In genomic region chr1:87956072-87956471, GRCh38 we compare ENCODE assay signal across 9 cellular contexts.
DNase-seq lines count a peak whose midpoint lies in the region; ATAC-seq and TF ChIP-seq lines count a peak whose summit lies in the region.
"Had no signal": no experiment of that assay in that cellular context is flagged by ENCODE, and none has a peak within 500 bp of the region (broad histone marks: within the 10 kb centered on the region; RNA-seq: fewer than 3 reads in every experiment).

No MANE protein-coding gene starts in this region.

- DNase-seq in ELR (ENCODE audit: low read depth) (peak; percentile 98), fibroblast of villous mesenchyme (ENCODE audit: low read depth) (peak; percentile 80), posterior vena cava (ENCODE audit: low spot score) (peak; percentile 85), OCI-LY7 (ENCODE audit: low spot score) (no peak), T-helper 9 cell (no peak), NCI-H510A treated with DMSO at 0.1 percent for 48 hours (lab: John Stamatoyannopoulos, UW) (no peak)

- H3K4me2 ChIP-seq in OCI-LY7 (ENCODE audit: low read length) = no peak overlapping the region

- no peak overlapping the region for H3K27ac ChIP-seq in OCI-LY7 (ENCODE audit: low read depth, low read length, poor library complexity, severe bottlenecking)
- H3K27ac ChIP-seq: skin epidermis had no signal

- no peak overlapping the region for H2AFZ ChIP-seq in OCI-LY7 (ENCODE audit: low read length)

- CTCF ChIA-PET in OCI-LY7 (lab: Charles Lee; ENCODE audit: unreplicated experiment) = no interaction called here

- H3K36me3 ChIP-seq in OCI-LY7 (ENCODE audit: insufficient read depth, low read length) = no peaks in the 10 kb centered on the region

- H3K9me2 ChIP-seq in OCI-LY7 (ENCODE audit: insufficient read depth, low read length) = no peaks in the 10 kb centered on the region

- H3K4me1 ChIP-seq in OCI-LY7 (ENCODE audit: insufficient read depth, low read length, poor library complexity, severe bottlenecking) = no peaks in the 10 kb centered on the region

- BruUV-seq in OCI-LY7 (replicated peaks; lab: Mats Ljungman, UMichigan) = no TSS peak

- H3K4me3 ChIP-seq in fibroblast of villous mesenchyme (ENCODE audit: low read depth, low read length) (no peak overlapping the region), OCI-LY7 (ENCODE audit: low read depth, low read length, poor library complexity, severe bottlenecking) (no peak overlapping the region)
- H3K4me3 ChIP-seq: skin epidermis had no signal

- intact Hi-C loops in posterior vena cava (cut with DNase I) (loop anchor here (10.0 kb wide), 1 partner anchor 621 kb away; no protein-coding TSS in a partner anchor), OCI-LY7 (cut with micrococcal nuclease; ENCODE audit: unreplicated experiment) (no loop called here)

- TF ChIP-seq CTCF in fibroblast of villous mesenchyme (IDR thresholded peaks at IDR 0.05; ENCODE audit: insufficient read depth, low read depth, low read length) (no peak), OCI-LY7 (conservative IDR thresholded peaks at IDR 0.05; ENCODE audit: low read length) (no peak)

- no peaks in the 10 kb centered on the region for H3K79me2 ChIP-seq in OCI-LY7 (ENCODE audit: insufficient read depth, low read depth, low read length)

- POLR2A ChIA-PET in OCI-LY7 (lab: Charles Lee) = no interaction called here

- H3K9me3 ChIP-seq in OCI-LY7 (ENCODE audit: low read length) = no peaks in the 10 kb centered on the region

- H4K20me1 ChIP-seq in OCI-LY7 (ENCODE audit: insufficient read depth, low read length) = no peaks in the 10 kb centered on the region

- peak; percentile 88 for ATAC-seq in SK-N-SH treated with all-trans-retinoic acid at 6 μM for 48 hours
- ATAC-seq in GM21515 (IDR thresholded peaks at IDR 0.05; ENCODE audit: unreplicated experiment) = no peak

TF ChIP-seq in SK-N-SH treated with all-trans-retinoic acid at 6 μM for 48 hours, 23 proteins besides CTCF, POLR2A, EP300 and RAD21:
- TF ChIP-seq TOX (CRISPR knock-in tag; IDR thresholded peaks at IDR 0.05; ENCODE audit: borderline replicate concordance) (peak; percentile 80; the same call in 1 of the 2 replicates), ZC3H10 (CRISPR knock-in tag; IDR thresholded peaks at IDR 0.05) (peak; percentile 71; the same call in 1 of the 2 replicates), ISL1 (CRISPR knock-in tag; IDR thresholded peaks at IDR 0.05) (peak; percentile 87), SNAI2 (CRISPR knock-in tag; IDR thresholded peaks at IDR 0.05) (no peak)
- TF ChIP-seq, protein P1, sequence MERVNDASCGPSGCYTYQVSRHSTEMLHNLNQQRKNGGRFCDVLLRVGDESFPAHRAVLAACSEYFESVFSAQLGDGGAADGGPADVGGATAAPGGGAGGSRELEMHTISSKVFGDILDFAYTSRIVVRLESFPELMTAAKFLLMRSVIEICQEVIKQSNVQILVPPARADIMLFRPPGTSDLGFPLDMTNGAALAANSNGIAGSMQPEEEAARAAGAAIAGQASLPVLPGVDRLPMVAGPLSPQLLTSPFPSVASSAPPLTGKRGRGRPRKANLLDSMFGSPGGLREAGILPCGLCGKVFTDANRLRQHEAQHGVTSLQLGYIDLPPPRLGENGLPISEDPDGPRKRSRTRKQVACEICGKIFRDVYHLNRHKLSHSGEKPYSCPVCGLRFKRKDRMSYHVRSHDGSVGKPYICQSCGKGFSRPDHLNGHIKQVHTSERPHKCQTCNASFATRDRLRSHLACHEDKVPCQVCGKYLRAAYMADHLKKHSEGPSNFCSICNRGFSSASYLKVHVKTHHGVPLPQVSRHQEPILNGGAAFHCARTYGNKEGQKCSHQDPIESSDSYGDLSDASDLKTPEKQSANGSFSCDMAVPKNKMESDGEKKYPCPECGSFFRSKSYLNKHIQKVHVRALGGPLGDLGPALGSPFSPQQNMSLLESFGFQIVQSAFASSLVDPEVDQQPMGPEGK (CRISPR knock-in tag; IDR thresholded peaks at IDR 0.05; ENCODE audit: borderline replicate concordance) = peak; percentile 79; the same call in 1 of the 2 replicates

Comparison
In these comparisons a context has a peak if more than half of its experiments do, and no peak if none do; other contexts are left out.
1. DNase-seq: peak in ELR (single experiment), fibroblast of villous mesenchyme (single experiment) and posterior vena cava (single experiment); none in OCI-LY7 (single experiment), T-helper 9 cell (single experiment) and NCI-H510A treated with DMSO at 0.1 percent for 48 hours (single experiment).